8 cellular contexts compared by ENCODE assay signal in the genomic region with DNA sequence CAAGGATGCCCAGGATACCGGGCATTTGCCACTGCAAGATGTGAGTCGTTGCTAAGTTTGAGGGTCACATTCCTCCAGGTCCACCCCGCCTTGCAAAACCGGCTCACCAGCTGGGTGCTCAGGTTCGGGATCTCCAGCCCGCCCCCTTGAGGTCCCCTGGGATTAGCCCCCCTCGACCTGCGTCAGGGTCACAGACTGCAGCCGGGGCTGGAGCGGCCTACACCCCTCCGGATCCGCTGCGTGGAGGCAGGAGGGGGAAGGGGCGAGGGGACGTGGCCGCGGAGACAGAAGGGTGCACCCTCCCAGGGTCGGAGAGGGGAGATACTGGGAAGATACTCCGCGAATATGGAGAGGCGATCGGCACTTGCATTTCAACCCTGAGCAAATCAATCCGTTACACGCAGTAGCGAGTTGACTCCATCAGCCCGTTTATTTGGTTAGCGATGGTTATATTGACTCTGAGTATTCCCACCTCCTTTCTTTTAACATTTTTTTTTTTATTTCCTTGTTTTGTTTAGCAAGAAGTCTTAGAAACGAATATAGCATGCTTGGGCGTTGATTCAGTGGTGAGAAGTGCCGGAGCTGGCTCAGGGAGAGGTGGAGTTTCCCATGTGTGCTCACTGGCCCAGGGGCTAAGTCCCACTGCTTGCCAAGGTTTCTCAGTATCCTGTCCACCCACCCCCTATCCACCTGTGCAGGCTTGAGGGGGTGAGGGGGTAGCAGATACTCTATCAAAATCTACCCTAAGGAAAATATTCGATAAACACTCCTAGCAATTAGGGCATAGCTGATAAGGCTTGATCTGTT. TPM values are rescaled to one million over a fixed set of nuclear protein-coding genes. Genes with fewer than 3 reads are reported as not detected.
DNase-seq lines count a peak whose midpoint lies in the region; ATAC-seq, FAIRE-seq and TF ChIP-seq lines count a peak whose summit lies in the region.

No MANE protein-coding gene starts in this region.

- H3K27me3 ChIP-seq in neutrophil, result no peaks in the 10 kb centered on the region

- H3K36me3 ChIP-seq in neutrophil, result peaks cover 21% of the 10 kb centered on the region

- H3K27ac Mint-ChIP-seq in activated naive CD4-positive, alpha-beta T cell treated with anti-CD3 and anti-CD28 coated beads, Interleukin-2, amount 50 U/mL, for 72 hours, result peak overlapping the region; percentile 89 to 97
- H3K27ac Mint-ChIP-seq in glutamatergic neuron (ENCODE audit: unreplicated experiment), result no peak overlapping the region

- TF ChIP-seq CTCF in A549 (IDR thresholded peaks at IDR 0.05), result no peak
- peak; percentile 11; the same call in 1 of the 2 replicates for TF ChIP-seq CTCF in GM12874 (IDR thresholded peaks at IDR 0.05; ENCODE audit: insufficient read depth, low read depth, low read length)
- no peak for TF ChIP-seq CTCF in glutamatergic neuron (IDR thresholded peaks at IDR 0.05; ENCODE audit: partially characterized antibody, unreplicated experiment)
- peak; percentile 15 for TF ChIP-seq CTCF in neutrophil (IDR thresholded peaks at IDR 0.05)

- ATAC-seq in A549 (peak; percentile 72 to 74), HG02885 (IDR thresholded peaks at IDR 0.05; ENCODE audit: poor library complexity, unreplicated experiment) (peak; percentile 40)
- peak; percentile 21 to 23 for ATAC-seq in activated naive CD4-positive, alpha-beta T cell treated with anti-CD3 and anti-CD28 coated beads, Interleukin-2, amount 50 U/mL, for 72 hours

- peak overlapping the region; percentile 78 for H3K4me3 ChIP-seq in A549
- peak overlapping the region; percentile 96 to 100 for H3K4me3 ChIP-seq in neutrophil (ENCODE audit: low read depth in 1 of 2, low read length in 1 of 2)

- peaks cover 20 to 24% of the 10 kb centered on the region in 2 donors for H3K36me3 Mint-ChIP-seq in activated naive CD4-positive, alpha-beta T cell treated with anti-CD3 and anti-CD28 coated beads, Interleukin-2, amount 50 U/mL, for 72 hours
- H3K36me3 Mint-ChIP-seq in glutamatergic neuron (ENCODE audit: unreplicated experiment), result peaks cover 4% of the 10 kb centered on the region

- no peak; the same call in 1 of the 2 replicates for TF ChIP-seq POLR2A in A549 (IDR thresholded peaks at IDR 0.05; ENCODE audit: low read length)

- H3K9me3 ChIP-seq in A549, result no peaks in the 10 kb centered on the region
- no peaks in the 10 kb centered on the region for H3K9me3 ChIP-seq in neutrophil

- no peak for TF ChIP-seq RAD21 in A549 (conservative IDR thresholded peaks at IDR 0.05 in 1 of 2, IDR thresholded peaks at IDR 0.05 in 1 of 2)

- peak overlapping the region; percentile 65 for H3K4me2 ChIP-seq in A549

- H3K4me1 Mint-ChIP-seq in glutamatergic neuron (ENCODE audit: low read depth, unreplicated experiment), result peaks cover 5% of the 10 kb centered on the region

- 2% methylated on average over 13 of the region's 31 CpGs for WGBS in A549 (ENCODE audit: missing lambda C conversion rate)

- no peak for TF ChIP-seq EP300 in A549 (IDR thresholded peaks at IDR 0.05)

- peak overlapping the region; percentile 88 for H3K4me3 Mint-ChIP-seq in glutamatergic neuron (ENCODE audit: unreplicated experiment)

- POLR2A ChIA-PET in A549 (lab: Yijun Ruan, JAX), result interaction anchor here (1.7 kb wide), 1 partner anchor 27 kb away, joined by 7 read pairs; no protein-coding TSS in a partner anchor

- peaks cover 7% of the 10 kb centered on the region for H3K27me3 Mint-ChIP-seq in glutamatergic neuron (ENCODE audit: unreplicated experiment)

- DNase-seq in A549 (ENCODE audit: low read depth in 1 of 2, low spot score in 1 of 2) (peak; percentile 40 to 56), NCI-H69 (lab: John Stamatoyannopoulos, UW) (peak; percentile 64), glutamatergic neuron (peak; percentile 71), 8988T (no peak)
- DNase-seq in activated naive CD4-positive, alpha-beta T cell treated with anti-CD3 and anti-CD28 coated beads, Interleukin-2, amount 50 U/mL, for 72 hours (ENCODE audit: low spot score in 2 of 2), result no peak

- peak overlapping the region; percentile 89 to 94 for H3K27ac ChIP-seq in A549
- H3K27ac ChIP-seq in neutrophil, result peak overlapping the region; percentile 97

- no peaks in the 10 kb centered on the region for H3K9me3 Mint-ChIP-seq in activated naive CD4-positive, alpha-beta T cell treated with anti-CD3 and anti-CD28 coated beads, Interleukin-2, amount 50 U/mL, for 72 hours
- peaks cover 4% of the 10 kb centered on the region for H3K9me3 Mint-ChIP-seq in glutamatergic neuron (ENCODE audit: unreplicated experiment)

- CTCF ChIA-PET in A549 (lab: Yijun Ruan, JAX), result interaction anchor here (0.5 to 0.6 kb wide), 2 partner anchors 57 to 155 kb away, joined by 3 read pairs; no protein-coding TSS in a partner anchor

- H3K4me1 ChIP-seq in A549 (peaks cover 55% of the 10 kb centered on the region), neutrophil (ENCODE audit: control insufficient read depth in 1 of 2, insufficient read depth in 1 of 2, low read depth in 1 of 2, low read length in 1 of 2) (peaks cover 33 to 44% of the 10 kb centered on the region in 2 experiments)

- FAIRE-seq in A549 (lab: Jason Lieb, UNC), result no peak

TF ChIP-seq in A549, 52 proteins besides CTCF, POLR2A, EP300 and RAD21:
- TF ChIP-seq CHD2 (IDR thresholded peaks at IDR 0.05; ENCODE audit: low read length, partially characterized antibody) (no peak), SREBF2 (IDR thresholded peaks at IDR 0.05) (no peak), FOSB (CRISPR knock-in tag; IDR thresholded peaks at IDR 0.05) (no peak), JUNB (IDR thresholded peaks at IDR 0.05) (no peak), MAZ (IDR thresholded peaks at IDR 0.05; ENCODE audit: borderline replicate concordance, low read depth, low read length) (no peak), RARB (CRISPR knock-in tag; IDR thresholded peaks at IDR 0.05) (no peak), KDM1A (IDR thresholded peaks at IDR 0.05; ENCODE audit: low read depth) (no peak), GATA3 (IDR thresholded peaks at IDR 0.05; ENCODE audit: borderline replicate concordance) (no peak), JUN (IDR thresholded peaks at IDR 0.05) (no peak; a peak in 1 of 5 replicates), HOXA7 (CRISPR knock-in tag; IDR thresholded peaks at IDR 0.05) (no peak), ZSCAN20 (CRISPR knock-in tag; IDR thresholded peaks at IDR 0.05) (no peak), RFX5 (IDR thresholded peaks at IDR 0.05) (no peak), RNF2 (IDR thresholded peaks at IDR 0.05; ENCODE audit: borderline replicate concordance, low read depth) (no peak), CEBPB (IDR thresholded peaks at IDR 0.05) (no peak), NFE2L2 (conservative IDR thresholded peaks at IDR 0.05; ENCODE audit: low read length) (no peak), BHLHE40 (IDR thresholded peaks at IDR 0.05; ENCODE audit: low read depth, low read length) (no peak), HDAC2 (IDR thresholded peaks at IDR 0.05) (no peak)
- TF ChIP-seq, protein P1, sequence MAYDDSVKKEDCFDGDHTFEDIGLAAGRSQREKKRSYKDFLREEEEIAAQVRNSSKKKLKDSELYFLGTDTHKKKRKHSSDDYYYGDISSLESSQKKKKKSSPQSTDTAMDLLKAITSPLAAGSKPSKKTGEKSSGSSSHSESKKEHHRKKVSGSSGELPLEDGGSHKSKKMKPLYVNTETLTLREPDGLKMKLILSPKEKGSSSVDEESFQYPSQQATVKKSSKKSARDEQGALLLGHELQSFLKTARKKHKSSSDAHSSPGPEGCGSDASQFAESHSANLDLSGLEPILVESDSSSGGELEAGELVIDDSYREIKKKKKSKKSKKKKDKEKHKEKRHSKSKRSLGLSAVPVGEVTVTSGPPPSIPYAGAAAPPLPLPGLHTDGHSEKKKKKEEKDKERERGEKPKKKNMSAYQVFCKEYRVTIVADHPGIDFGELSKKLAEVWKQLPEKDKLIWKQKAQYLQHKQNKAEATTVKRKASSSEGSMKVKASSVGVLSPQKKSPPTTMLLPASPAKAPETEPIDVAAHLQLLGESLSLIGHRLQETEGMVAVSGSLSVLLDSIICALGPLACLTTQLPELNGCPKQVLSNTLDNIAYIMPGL (CRISPR knock-in tag; IDR thresholded peaks at IDR 0.05; ENCODE audit: borderline replicate concordance), result no peak
- TF ChIP-seq, protein P2, sequence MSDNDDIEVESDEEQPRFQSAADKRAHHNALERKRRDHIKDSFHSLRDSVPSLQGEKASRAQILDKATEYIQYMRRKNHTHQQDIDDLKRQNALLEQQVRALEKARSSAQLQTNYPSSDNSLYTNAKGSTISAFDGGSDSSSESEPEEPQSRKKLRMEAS (IDR thresholded peaks at IDR 0.05), result no peak
- TF ChIP-seq, protein P3, sequence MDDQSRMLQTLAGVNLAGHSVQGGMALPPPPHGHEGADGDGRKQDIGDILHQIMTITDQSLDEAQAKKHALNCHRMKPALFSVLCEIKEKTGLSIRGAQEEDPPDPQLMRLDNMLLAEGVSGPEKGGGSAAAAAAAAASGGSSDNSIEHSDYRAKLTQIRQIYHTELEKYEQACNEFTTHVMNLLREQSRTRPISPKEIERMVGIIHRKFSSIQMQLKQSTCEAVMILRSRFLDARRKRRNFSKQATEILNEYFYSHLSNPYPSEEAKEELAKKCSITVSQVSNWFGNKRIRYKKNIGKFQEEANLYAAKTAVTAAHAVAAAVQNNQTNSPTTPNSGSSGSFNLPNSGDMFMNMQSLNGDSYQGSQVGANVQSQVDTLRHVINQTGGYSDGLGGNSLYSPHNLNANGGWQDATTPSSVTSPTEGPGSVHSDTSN (IDR thresholded peaks at IDR 0.05), result no peak

RNA-seq across cellular contexts. Expression of a gene that starts 1.0 kb away (rescaled TPM):
- 39.6 and 40.5 TPM in 2 replicates for polyA plus RNA-seq in A549 (2011; rRNA removed)
- polyA plus RNA-seq in A549 (2012; cell fraction: cytosol; rRNA removed), result 9.5 and 11.6 TPM in 2 replicates
- 3.8 and 6.9 TPM in 2 replicates for polyA plus RNA-seq in A549 (2012; cell fraction: nucleus; rRNA removed)
- polyA plus RNA-seq in A549 (2017; fragmentation: RNase III; extraction: RNeasy Plus Mini Kit Qiagen cat#74134 plus additional on column Dnase treatment), result 9.6 to 11.2 TPM (median 10.1 TPM) in 3 replicates
- 14.2 and 14.9 TPM in 2 replicates for polyA minus RNA-seq in A549 (2011; rRNA and poly(A)+ RNA removed)
- 10 to 100 TPM; 42.2 to 44.4 TPM for total RNA-seq in activated naive CD4-positive, alpha-beta T cell treated with anti-CD3 and anti-CD28 coated beads, Interleukin-2, amount 50 U/mL, for 72 hours
- total RNA-seq in glutamatergic neuron (ENCODE audit: unreplicated experiment), result 6.9 TPM

RNA-seq across cellular contexts. Expression of a gene that starts 35.4 kb away (rescaled TPM):
- 31.9 and 34.9 TPM in 2 replicates for polyA plus RNA-seq in A549 (2011; rRNA removed)
- polyA plus RNA-seq in A549 (2012; cell fraction: cytosol; rRNA removed), result 14.2 and 15.6 TPM in 2 replicates
- polyA plus RNA-seq in A549 (2012; cell fraction: nucleus; rRNA removed), result 7.6 and 9.0 TPM in 2 replicates
- 16.8 to 18.0 TPM (median 17.0 TPM) in 3 replicates for polyA plus RNA-seq in A549 (2017; fragmentation: RNase III; extraction: RNeasy Plus Mini Kit Qiagen cat#74134 plus additional on column Dnase treatment)
- 33.6 and 34.5 TPM in 2 replicates for polyA minus RNA-seq in A549 (2011; rRNA and poly(A)+ RNA removed)
- total RNA-seq in activated naive CD4-positive, alpha-beta T cell treated with anti-CD3 and anti-CD28 coated beads, Interleukin-2, amount 50 U/mL, for 72 hours, result 10 to 100 TPM; 21.4 to 33.5 TPM
- total RNA-seq in glutamatergic neuron (ENCODE audit: unreplicated experiment), result 4.7 TPM

Comparison
In these comparisons a context has a peak if more than half of its experiments do, and no peak if none do; other contexts are left out.
1. ATAC-seq: peak in every context shown above with its lines; median percentile 73 in A549; 40 in HG02885; 22 in activated naive CD4-positive, alpha-beta T cell treated with anti-CD3 and anti-CD28 coated beads, Interleukin-2, amount 50 U/mL, for 72 hours.
2. DNase-seq: peak in A549 (2 of 2), NCI-H69 (single experiment) and glutamatergic neuron (single experiment); none in activated naive CD4-positive, alpha-beta T cell treated with anti-CD3 and anti-CD28 coated beads, Interleukin-2, amount 50 U/mL, for 72 hours (0 of 2) and 8988T (single experiment).
3. CTCF ChIP-seq: peak in GM12874 (single experiment) and neutrophil (single experiment); none in A549 (single experiment) and glutamatergic neuron (single experiment).